8 cellular contexts compared by ENCODE assay signal in genomic region chr9:114082017-114082735, GRCh38. TPM values are rescaled to one million over a fixed set of nuclear protein-coding genes. Genes with fewer than 3 reads are reported as not detected.
DNase-seq lines count a peak whose midpoint lies in the region; ATAC-seq and TF ChIP-seq lines count a peak whose summit lies in the region.

No MANE protein-coding gene starts in this region.

- peak; percentile 88 for TF ChIP-seq CTCF in GM06990 (IDR thresholded peaks at IDR 0.05; ENCODE audit: insufficient read depth, low read length, poor library complexity, severe bottlenecking)
- peak; percentile 84 to 94 (median 89) for TF ChIP-seq CTCF in heart right ventricle (IDR thresholded peaks at IDR 0.05)

- no peak overlapping the region for H3K9ac ChIP-seq in adipocyte (ENCODE audit: low read length)

- no peak overlapping the region for H3K27ac ChIP-seq in heart right ventricle

- peaks cover 12% of the 10 kb centered on the region for H3K4me1 ChIP-seq in adipocyte (ENCODE audit: control insufficient read depth, insufficient read depth, low read length)
- peaks cover 0 to 5% (median 0%) of the 10 kb centered on the region in 9 donors for H3K4me1 ChIP-seq in heart right ventricle

- DNase-seq in GM06990 (ENCODE audit: extremely low read depth, insufficient read length) (no peak), NCI-H1417 treated with DMSO at 0.1 percent for 48 hours (lab: John Stamatoyannopoulos, UW) (peak; percentile 28), SW480 (ENCODE audit: low spot score) (peak; percentile 76), adipocyte (ENCODE audit: low read depth) (peak; percentile 97), heart right ventricle (peak; percentile 74 to 88), pulmonary artery endothelial cell (ENCODE audit: low read depth, low spot score) (peak; percentile 51)

- H3K27me3 ChIP-seq in GM06990 (replicated peaks; ENCODE audit: control insufficient read depth, insufficient read depth, low read length): peaks cover 1% of the 10 kb centered on the region; the same call in 1 of the 2 replicates
- peaks cover 33% of the 10 kb centered on the region for H3K27me3 ChIP-seq in adipocyte (replicated peaks; ENCODE audit: control insufficient read depth, insufficient read depth, low read length)
- peaks cover 0 to 26% (median 8%) of the 10 kb centered on the region in 7 donors for H3K27me3 ChIP-seq in heart right ventricle

- WGBS in heart right ventricle, 2 donors: 47 to 50% methylated on average over 10 of the region's 10 CpGs

- intact Hi-C loops in heart right ventricle (cut with DNase I): loop anchor here in 8 of 10 donors (1.0 to 5.0 kb wide), 3 partner anchors 209 to 210 kb away; no protein-coding TSS in a partner anchor

- H3K4me3 ChIP-seq in GM06990 (replicated peaks; ENCODE audit: low read depth, low read length) (no peak overlapping the region), adipocyte (ENCODE audit: low read length) (no peak overlapping the region), heart right ventricle (no peak overlapping the region)

- H3K36me3 ChIP-seq in GM06990 (ENCODE audit: control insufficient read depth, insufficient read depth, low read length) (no peaks in the 10 kb centered on the region), adipocyte (ENCODE audit: control insufficient read depth, insufficient read depth, low read length, severe bottlenecking) (no peaks in the 10 kb centered on the region), heart right ventricle (no peaks in the 10 kb centered on the region)

- H3K9me3 ChIP-seq in adipocyte (ENCODE audit: control insufficient read depth, low read length) (no peaks in the 10 kb centered on the region), heart right ventricle (no peaks in the 10 kb centered on the region)

- ATAC-seq in HG02610 (IDR thresholded peaks at IDR 0.05; ENCODE audit: unreplicated experiment) (peak; percentile 77), heart right ventricle (peak; percentile 86 to 96 (median 92)), HG02840 (IDR thresholded peaks at IDR 0.05; ENCODE audit: low FRiP score, unreplicated experiment) (no peak)

RNA-seq across cellular contexts. Expression of gene AMBP, which starts 4.1 kb away (rescaled TPM):
- total RNA-seq in heart right ventricle (not detected), pulmonary artery endothelial cell (not detected in 2 replicates)
- under 1 TPM in 1 of 2 donors, not detected in 1; 0.01 TPM for polyA plus RNA-seq in heart right ventricle

RNA-seq across cellular contexts. Expression of gene KIF12, which starts 16.9 kb away (rescaled TPM):
- total RNA-seq in heart right ventricle: under 1 TPM in 2 of 10 donors, not detected in 8; 0.13 to 0.45 TPM
- polyA plus RNA-seq in heart right ventricle: not detected
- total RNA-seq in pulmonary artery endothelial cell: 0.18 and 0.53 TPM in 2 replicates
